1 cellular context compared by ENCODE assay signal in the genomic region with DNA sequence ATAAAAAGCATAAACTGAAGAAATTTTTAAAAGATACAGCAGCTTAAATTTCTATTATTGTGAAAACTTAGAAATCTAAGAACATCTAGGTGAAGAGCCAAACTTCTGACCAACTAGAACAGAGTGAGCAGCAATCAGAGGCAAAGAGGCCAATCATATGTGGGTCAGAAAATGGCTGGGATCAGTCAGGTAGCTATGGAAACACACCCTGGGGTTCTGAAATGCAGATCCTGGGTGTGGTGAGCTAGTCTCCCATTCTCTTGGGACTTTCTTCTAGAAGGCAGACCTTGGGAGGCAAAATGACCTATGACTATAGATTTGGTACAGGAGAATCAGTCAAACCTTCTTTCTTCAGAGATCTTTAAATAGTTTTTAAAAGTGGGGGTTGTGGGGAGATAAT.
TF ChIP-seq lines count a peak whose summit lies in the region.

No MANE protein-coding gene starts in this region.

TF ChIP-seq in GM23338, 12 proteins besides CTCF, POLR2A, EP300 and RAD21 (continued from another document):
- TF ChIP-seq, protein P1, sequence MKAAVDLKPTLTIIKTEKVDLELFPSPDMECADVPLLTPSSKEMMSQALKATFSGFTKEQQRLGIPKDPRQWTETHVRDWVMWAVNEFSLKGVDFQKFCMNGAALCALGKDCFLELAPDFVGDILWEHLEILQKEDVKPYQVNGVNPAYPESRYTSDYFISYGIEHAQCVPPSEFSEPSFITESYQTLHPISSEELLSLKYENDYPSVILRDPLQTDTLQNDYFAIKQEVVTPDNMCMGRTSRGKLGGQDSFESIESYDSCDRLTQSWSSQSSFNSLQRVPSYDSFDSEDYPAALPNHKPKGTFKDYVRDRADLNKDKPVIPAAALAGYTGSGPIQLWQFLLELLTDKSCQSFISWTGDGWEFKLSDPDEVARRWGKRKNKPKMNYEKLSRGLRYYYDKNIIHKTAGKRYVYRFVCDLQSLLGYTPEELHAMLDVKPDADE (IDR thresholded peaks at IDR 0.05): no peak
- TF ChIP-seq ZNF114 (CRISPR knock-in tag; IDR thresholded peaks at IDR 0.05) (no peak), ZNF331 (CRISPR knock-in tag; IDR thresholded peaks at IDR 0.05; ENCODE audit: low read depth) (no peak)
